In genomic region chr4:44257461-44257860, GRCh38 we compare ENCODE assay signal across 19 cellular contexts.
DNase-seq lines count a peak whose midpoint lies in the region; ATAC-seq, FAIRE-seq and TF ChIP-seq lines count a peak whose summit lies in the region.
"Had no signal": no experiment of that assay in that cellular context is flagged by ENCODE, and none has a peak within 500 bp of the region (broad histone marks: within the 10 kb centered on the region; RNA-seq: fewer than 3 reads in every experiment).

No MANE protein-coding gene starts in this region.

- intact Hi-C loops in left ventricle myocardium superior (cut with micrococcal nuclease): no loop called here

- FAIRE-seq in D721Med (lab: Jason Lieb, UNC) (peak; percentile 6), GM19239 (lab: Jason Lieb, UNC) (no peak)

- TF ChIP-seq CTCF in D721Med (IDR thresholded peaks at IDR 0.05; ENCODE audit: insufficient read depth, missing control alignments) (no peak), fibroblast of pulmonary artery (IDR thresholded peaks at IDR 0.05; ENCODE audit: low read length, missing control alignments) (no peak)

- H3K4me3 ChIP-seq in fibroblast of pulmonary artery (replicated peaks; ENCODE audit: low read depth, low read length): no peak overlapping the region
- H3K4me3 ChIP-seq: HAP-1, Peyer's patch had no signal

- DNase-seq in D721Med (ENCODE audit: insufficient read length, low spot score): no peak
- DNase-seq in NCI-H69 (lab: John Stamatoyannopoulos, UW): peak; percentile 0
- DNase-seq in fibroblast of pulmonary artery (ENCODE audit: low read depth): peak; percentile 34
- DNase-seq in pons (ENCODE audit: low spot score): peak; percentile 80
- no peak for DNase-seq in GM19239 (ENCODE audit: insufficient read length, low spot score)
- no peak for DNase-seq in left ventricle myocardium superior
- no peak for DNase-seq in NK-92 (lab: John Stamatoyannopoulos, UW; ENCODE audit: unreplicated experiment)
- DNase-seq: AML-193; CD4-positive, alpha-beta memory T cell; IMR-90; Kasumi-1; NCI-H146; NCI-H2107; NCI-H82; Peyer's patch; Right ventricle myocardium superior had no signal

- ATAC-seq in GM21528 (IDR thresholded peaks at IDR 0.05; ENCODE audit: low FRiP score, unreplicated experiment) (no peak), left ventricle myocardium superior (no peak)
- ATAC-seq: SK-N-SH treated with all-trans-retinoic acid at 6 μM for 48 hours had no signal

Comparison
In these comparisons a context has a peak if more than half of its experiments do, and no peak if none do; other contexts are left out.
1. DNase-seq: peak in NCI-H69 (single experiment), fibroblast of pulmonary artery (single experiment) and pons (single experiment); none in D721Med (single experiment), GM19239 (single experiment), left ventricle myocardium superior (single experiment) and NK-92 (single experiment).